ENCODE assay signal across 8 cellular contexts in the genomic region with DNA sequence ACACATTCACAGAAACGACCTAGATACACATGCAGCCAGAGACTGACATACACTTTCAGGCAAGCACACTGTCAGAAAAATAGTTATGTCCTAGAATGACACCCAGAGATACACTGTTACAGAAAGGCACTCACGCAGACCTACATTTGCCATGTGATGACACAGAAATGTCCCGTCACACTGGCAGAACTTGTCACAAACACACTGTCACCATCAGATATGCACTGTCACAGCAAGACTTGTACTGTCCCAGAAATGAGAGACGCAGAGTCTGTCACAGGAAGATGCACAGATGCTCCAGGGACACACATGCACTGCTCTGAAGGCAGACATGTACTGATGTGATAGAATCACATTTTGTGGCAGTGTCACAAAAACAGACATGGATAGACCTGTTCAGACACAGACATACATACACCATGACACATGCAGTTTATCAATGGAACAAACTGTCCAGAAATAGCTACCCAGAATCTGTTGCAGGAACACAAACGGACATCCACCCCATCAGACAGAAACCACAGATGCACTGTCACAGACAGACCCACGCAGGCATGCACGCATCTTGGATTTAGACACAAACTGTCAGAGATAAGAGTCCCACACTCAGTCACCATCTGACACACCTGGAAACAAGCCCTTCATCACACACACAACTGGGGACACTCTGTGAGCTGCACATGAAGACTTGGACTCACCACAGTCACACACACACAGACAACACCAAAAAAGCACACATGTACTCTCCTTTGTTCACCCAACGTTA. TPM values are rescaled to one million over a fixed set of nuclear protein-coding genes. Genes with fewer than 3 reads are reported as not detected.
DNase-seq lines count a peak whose midpoint lies in the region; ATAC-seq, FAIRE-seq and TF ChIP-seq lines count a peak whose summit lies in the region.

No MANE protein-coding gene starts in this region.

- H3K4me3 ChIP-seq in skin epidermis: peak overlapping the region in 4 of 7 experiments; percentile 28 to 64 (median 55)

- peaks cover 20% of the 10 kb centered on the region for H3K4me1 Mint-ChIP-seq in endothelial cell (ENCODE audit: unreplicated experiment)

- FAIRE-seq in GM18507 (lab: Jason Lieb, UNC): peak; percentile 82

- ATAC-seq in GM19463 (IDR thresholded peaks at IDR 0.05; ENCODE audit: unreplicated experiment) (no peak), GM19328 (IDR thresholded peaks at IDR 0.05; ENCODE audit: unreplicated experiment) (no peak)

- POLR2A ChIA-PET in RWPE1 (lab: Yijun Ruan, JAX; ENCODE audit: low non-redundant PET): no interaction called here
- POLR2A ChIA-PET in HEK293T (lab: Yijun Ruan, JAX): interaction anchor here (1.0 to 1.7 kb wide), 2 partner anchors 22 to 183 kb away, joined by 4 to 6 read pairs; a partner anchor contains a TSS

- H3K27me3 Mint-ChIP-seq in endothelial cell (ENCODE audit: unreplicated experiment): peaks cover 16% of the 10 kb centered on the region

- peak overlapping the region; percentile 85 for H3K27ac ChIP-seq in RWPE1
- peak overlapping the region in 12 of 21 experiments; percentile 21 to 93 (median 80) for H3K27ac ChIP-seq in skin epidermis

- DNase-seq in GM18507 (ENCODE audit: extremely low spot score, insufficient read length, low read depth): no peak
- no peak for DNase-seq in RWPE1 (ENCODE audit: low spot score)
- DNase-seq in endothelial cell (ENCODE audit: low spot score): no peak
- DNase-seq in HEK293T (ENCODE audit: extremely low spot score): no peak
- no peak for DNase-seq in NCI-H82 (lab: John Stamatoyannopoulos, UW)

- no peak for TF ChIP-seq CTCF in RWPE1 (conservative IDR thresholded peaks at IDR 0.05; ENCODE audit: low read depth)
- no peak for TF ChIP-seq CTCF in endothelial cell (IDR thresholded peaks at IDR 0.05; ENCODE audit: unreplicated experiment)

- H3K27ac Mint-ChIP-seq in endothelial cell (ENCODE audit: unreplicated experiment): peak overlapping the region; percentile 63

- H3K9me3 Mint-ChIP-seq in endothelial cell (ENCODE audit: unreplicated experiment): no peaks in the 10 kb centered on the region

- CTCF ChIA-PET in RWPE1 (lab: Yijun Ruan, JAX) (interaction anchor here (0.6 kb wide), 1 partner anchor 98 kb away, joined by 3 read pairs; no protein-coding TSS in a partner anchor), HEK293T (lab: Yijun Ruan, JAX) (interaction anchor here (0.6 kb wide), 1 partner anchor 72 kb away, joined by 4 read pairs; no protein-coding TSS in a partner anchor)

- peaks cover 11% of the 10 kb centered on the region for H3K36me3 Mint-ChIP-seq in endothelial cell (ENCODE audit: low read depth, unreplicated experiment)

- H3K4me3 Mint-ChIP-seq in endothelial cell (ENCODE audit: unreplicated experiment): peak overlapping the region; percentile 69

TF ChIP-seq in HEK293T, 16 proteins besides CTCF, POLR2A, EP300 and RAD21:
- no peak for TF ChIP-seq NFRKB (IDR thresholded peaks at IDR 0.05)
- TF ChIP-seq TARDBP (IDR thresholded peaks at IDR 0.05): no peak
- no peak for TF ChIP-seq HDGF (IDR thresholded peaks at IDR 0.05; ENCODE audit: borderline replicate concordance)
- TF ChIP-seq, protein P1, sequence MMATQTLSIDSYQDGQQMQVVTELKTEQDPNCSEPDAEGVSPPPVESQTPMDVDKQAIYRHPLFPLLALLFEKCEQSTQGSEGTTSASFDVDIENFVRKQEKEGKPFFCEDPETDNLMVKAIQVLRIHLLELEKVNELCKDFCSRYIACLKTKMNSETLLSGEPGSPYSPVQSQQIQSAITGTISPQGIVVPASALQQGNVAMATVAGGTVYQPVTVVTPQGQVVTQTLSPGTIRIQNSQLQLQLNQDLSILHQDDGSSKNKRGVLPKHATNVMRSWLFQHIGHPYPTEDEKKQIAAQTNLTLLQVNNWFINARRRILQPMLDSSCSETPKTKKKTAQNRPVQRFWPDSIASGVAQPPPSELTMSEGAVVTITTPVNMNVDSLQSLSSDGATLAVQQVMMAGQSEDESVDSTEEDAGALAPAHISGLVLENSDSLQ (IDR thresholded peaks at IDR 0.05): no peak
- no peak for TF ChIP-seq CTBP1 (IDR thresholded peaks at IDR 0.05; ENCODE audit: borderline replicate concordance)
- no peak for TF ChIP-seq FOXM1 (IDR thresholded peaks at IDR 0.05; ENCODE audit: borderline replicate concordance)
- TF ChIP-seq SP1 (IDR thresholded peaks at IDR 0.05): no peak
- TF ChIP-seq FOXA1 (IDR thresholded peaks at IDR 0.05): no peak
- no peak for TF ChIP-seq L3MBTL2 (conservative IDR thresholded peaks at IDR 0.05)
- TF ChIP-seq ARNT (IDR thresholded peaks at IDR 0.05): no peak
- no peak for TF ChIP-seq ELF4 (IDR thresholded peaks at IDR 0.05)
- TF ChIP-seq BHLHE40 (IDR thresholded peaks at IDR 0.05; ENCODE audit: borderline replicate concordance): no peak
TF ChIP-seq in HEK293T: peak in this region for 0.

RNA-seq across cellular contexts. Expression of a gene that starts 1.3 kb away (rescaled TPM):
- total RNA-seq in endothelial cell (ENCODE audit: unreplicated experiment): 7.0 TPM

RNA-seq across cellular contexts. Expression of a gene that starts 8.7 kb away (rescaled TPM):
- total RNA-seq in endothelial cell (ENCODE audit: unreplicated experiment): 27.2 TPM

RNA-seq across cellular contexts. Expression of a gene that starts 22.4 kb away (rescaled TPM):
- total RNA-seq in endothelial cell (ENCODE audit: unreplicated experiment): 80.1 TPM

RNA-seq across cellular contexts. Expression of a gene that starts 22.6 kb away (rescaled TPM):
- total RNA-seq in endothelial cell (ENCODE audit: unreplicated experiment): 70.6 TPM

RNA-seq across cellular contexts. Expression of a gene that starts 37.3 kb away (rescaled TPM):
- total RNA-seq in endothelial cell (ENCODE audit: unreplicated experiment): 48.8 TPM
